In the genomic region with DNA sequence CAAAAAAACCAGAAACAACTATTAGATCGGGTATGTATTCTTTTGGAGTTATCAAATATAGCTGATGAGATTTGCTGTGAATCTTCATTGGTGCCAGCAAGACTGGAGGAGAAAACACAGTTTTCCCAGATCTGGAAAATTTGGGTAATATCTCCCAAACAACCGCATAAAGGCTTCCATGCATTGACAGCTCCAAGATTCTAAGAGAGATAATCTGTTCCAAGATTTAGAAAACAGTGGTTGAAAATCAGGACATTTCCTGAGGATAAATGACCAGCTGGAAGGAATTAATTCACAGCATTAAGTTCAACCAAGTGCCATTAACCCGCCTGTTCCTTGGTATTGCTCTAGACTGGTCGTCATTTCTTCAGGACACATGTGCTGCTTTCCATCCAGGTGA, we compare ENCODE assay signal across 7 cellular contexts.
"Had no signal": no experiment of that assay in that cellular context is flagged by ENCODE, and none has a peak within 500 bp of the region (broad histone marks: within the 10 kb centered on the region; RNA-seq: fewer than 3 reads in every experiment).

No MANE protein-coding gene starts in this region.

- H3K4me3 ChIP-seq: GM23338, HAP-1 had no signal

- H3K4me1 ChIP-seq: HAP-1 had no signal

- ATAC-seq: GM23338, HCT116, HepG2 had no signal

- H3K4me2 ChIP-seq: GM23338 had no signal

- H2AFZ ChIP-seq: GM23338 had no signal

- H3K9me3 ChIP-seq: HAP-1 had no signal

- FAIRE-seq: HepG2 had no signal

- DNase-seq: H7, HFFc6 had no signal

- H3K36me3 ChIP-seq: HAP-1 had no signal

- H3K27ac ChIP-seq: HL-60 had no signal
